In the genomic region with DNA sequence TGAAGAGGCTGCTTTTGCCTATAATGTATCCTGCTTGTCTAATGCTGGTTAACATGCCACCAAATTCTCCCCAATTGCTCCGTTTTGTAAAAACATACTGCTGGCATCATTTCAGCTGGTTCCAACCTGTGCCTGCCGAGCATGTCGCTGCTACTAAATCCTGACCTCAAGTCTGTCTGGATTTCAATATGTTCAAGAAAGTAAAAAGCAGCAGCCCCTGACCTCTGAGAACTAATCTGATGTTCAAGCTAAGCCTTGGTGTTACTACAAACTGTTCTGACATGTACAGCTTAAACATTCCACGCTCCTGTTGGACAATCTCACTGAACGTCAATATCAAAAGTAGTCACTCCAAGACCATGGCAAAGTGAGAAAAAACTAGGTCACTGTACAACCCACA, we compare ENCODE assay signal across 1 cellular context.
TF ChIP-seq lines count a peak whose summit lies in the region.

No MANE protein-coding gene starts in this region.

TF ChIP-seq in HepG2, 621 proteins besides CTCF, POLR2A, EP300 and RAD21:
- no peak for TF ChIP-seq HNRNPK (IDR thresholded peaks at IDR 0.05; ENCODE audit: low read depth, low read length, poor library complexity, severe bottlenecking)
- peak; percentile 56 for TF ChIP-seq RBM22 (optimal IDR thresholded peaks at IDR 0.05; ENCODE audit: low read length)
